In genomic region chr11:57668467-57668890, GRCh38 we compare ENCODE assay signal across 1 cellular context.
TF ChIP-seq lines count a peak whose summit lies in the region.

No MANE protein-coding gene starts in this region.

TF ChIP-seq in GM23338, 12 proteins besides CTCF, POLR2A, EP300 and RAD21:
- TF ChIP-seq, protein P1, sequence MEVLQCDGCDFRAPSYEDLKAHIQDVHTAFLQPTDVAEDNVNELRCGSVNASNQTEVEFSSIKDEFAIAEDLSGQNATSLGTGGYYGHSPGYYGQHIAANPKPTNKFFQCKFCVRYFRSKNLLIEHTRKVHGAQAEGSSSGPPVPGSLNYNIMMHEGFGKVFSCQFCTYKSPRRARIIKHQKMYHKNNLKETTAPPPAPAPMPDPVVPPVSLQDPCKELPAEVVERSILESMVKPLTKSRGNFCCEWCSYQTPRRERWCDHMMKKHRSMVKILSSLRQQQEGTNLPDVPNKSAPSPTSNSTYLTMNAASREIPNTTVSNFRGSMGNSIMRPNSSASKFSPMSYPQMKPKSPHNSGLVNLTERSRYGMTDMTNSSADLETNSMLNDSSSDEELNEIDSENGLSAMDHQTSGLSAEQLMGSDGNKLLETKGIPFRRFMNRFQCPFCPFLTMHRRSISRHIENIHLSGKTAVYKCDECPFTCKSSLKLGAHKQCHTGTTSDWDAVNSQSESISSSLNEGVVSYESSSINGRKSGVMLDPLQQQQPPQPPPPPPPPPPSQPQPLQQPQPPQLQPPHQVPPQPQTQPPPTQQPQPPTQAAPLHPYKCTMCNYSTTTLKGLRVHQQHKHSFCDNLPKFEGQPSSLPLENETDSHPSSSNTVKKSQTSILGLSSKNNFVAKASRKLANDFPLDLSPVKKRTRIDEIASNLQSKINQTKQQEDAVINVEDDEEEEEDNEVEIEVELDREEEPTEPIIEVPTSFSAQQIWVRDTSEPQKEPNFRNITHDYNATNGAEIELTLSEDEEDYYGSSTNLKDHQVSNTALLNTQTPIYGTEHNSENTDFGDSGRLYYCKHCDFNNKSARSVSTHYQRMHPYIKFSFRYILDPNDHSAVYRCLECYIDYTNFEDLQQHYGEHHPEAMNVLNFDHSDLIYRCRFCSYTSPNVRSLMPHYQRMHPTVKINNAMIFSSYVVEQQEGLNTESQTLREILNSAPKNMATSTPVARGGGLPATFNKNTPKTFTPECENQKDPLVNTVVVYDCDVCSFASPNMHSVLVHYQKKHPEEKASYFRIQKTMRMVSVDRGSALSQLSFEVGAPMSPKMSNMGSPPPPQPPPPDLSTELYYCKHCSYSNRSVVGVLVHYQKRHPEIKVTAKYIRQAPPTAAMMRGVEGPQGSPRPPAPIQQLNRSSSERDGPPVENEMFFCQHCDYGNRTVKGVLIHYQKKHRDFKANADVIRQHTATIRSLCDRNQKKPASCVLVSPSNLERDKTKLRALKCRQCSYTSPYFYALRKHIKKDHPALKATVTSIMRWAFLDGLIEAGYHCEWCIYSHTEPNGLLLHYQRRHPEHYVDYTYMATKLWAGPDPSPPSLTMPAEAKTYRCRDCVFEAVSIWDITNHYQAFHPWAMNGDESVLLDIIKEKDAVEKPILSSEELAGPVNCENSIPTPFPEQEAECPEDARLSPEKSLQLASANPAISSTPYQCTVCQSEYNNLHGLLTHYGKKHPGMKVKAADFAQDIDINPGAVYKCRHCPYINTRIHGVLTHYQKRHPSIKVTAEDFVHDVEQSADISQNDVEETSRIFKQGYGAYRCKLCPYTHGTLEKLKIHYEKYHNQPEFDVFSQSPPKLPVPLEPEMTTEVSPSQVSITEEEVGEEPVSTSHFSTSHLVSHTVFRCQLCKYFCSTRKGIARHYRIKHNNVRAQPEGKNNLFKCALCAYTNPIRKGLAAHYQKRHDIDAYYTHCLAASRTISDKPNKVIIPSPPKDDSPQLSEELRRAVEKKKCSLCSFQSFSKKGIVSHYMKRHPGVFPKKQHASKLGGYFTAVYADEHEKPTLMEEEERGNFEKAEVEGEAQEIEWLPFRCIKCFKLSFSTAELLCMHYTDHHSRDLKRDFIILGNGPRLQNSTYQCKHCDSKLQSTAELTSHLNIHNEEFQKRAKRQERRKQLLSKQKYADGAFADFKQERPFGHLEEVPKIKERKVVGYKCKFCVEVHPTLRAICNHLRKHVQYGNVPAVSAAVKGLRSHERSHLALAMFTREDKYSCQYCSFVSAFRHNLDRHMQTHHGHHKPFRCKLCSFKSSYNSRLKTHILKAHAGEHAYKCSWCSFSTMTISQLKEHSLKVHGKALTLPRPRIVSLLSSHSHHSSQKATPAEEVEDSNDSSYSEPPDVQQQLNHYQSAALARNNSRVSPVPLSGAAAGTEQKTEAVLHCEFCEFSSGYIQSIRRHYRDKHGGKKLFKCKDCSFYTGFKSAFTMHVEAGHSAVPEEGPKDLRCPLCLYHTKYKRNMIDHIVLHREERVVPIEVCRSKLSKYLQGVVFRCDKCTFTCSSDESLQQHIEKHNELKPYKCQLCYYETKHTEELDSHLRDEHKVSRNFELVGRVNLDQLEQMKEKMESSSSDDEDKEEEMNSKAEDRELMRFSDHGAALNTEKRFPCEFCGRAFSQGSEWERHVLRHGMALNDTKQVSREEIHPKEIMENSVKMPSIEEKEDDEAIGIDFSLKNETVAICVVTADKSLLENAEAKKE (CRISPR knock-in tag; IDR thresholded peaks at IDR 0.05) = no peak
- TF ChIP-seq ZNF114 (CRISPR knock-in tag; IDR thresholded peaks at IDR 0.05) = no peak
- no peak for TF ChIP-seq STAT1 (IDR thresholded peaks at IDR 0.05; ENCODE audit: unreplicated experiment)
- TF ChIP-seq JUNB (IDR thresholded peaks at IDR 0.05; ENCODE audit: unreplicated experiment) = no peak
- TF ChIP-seq, protein P2, sequence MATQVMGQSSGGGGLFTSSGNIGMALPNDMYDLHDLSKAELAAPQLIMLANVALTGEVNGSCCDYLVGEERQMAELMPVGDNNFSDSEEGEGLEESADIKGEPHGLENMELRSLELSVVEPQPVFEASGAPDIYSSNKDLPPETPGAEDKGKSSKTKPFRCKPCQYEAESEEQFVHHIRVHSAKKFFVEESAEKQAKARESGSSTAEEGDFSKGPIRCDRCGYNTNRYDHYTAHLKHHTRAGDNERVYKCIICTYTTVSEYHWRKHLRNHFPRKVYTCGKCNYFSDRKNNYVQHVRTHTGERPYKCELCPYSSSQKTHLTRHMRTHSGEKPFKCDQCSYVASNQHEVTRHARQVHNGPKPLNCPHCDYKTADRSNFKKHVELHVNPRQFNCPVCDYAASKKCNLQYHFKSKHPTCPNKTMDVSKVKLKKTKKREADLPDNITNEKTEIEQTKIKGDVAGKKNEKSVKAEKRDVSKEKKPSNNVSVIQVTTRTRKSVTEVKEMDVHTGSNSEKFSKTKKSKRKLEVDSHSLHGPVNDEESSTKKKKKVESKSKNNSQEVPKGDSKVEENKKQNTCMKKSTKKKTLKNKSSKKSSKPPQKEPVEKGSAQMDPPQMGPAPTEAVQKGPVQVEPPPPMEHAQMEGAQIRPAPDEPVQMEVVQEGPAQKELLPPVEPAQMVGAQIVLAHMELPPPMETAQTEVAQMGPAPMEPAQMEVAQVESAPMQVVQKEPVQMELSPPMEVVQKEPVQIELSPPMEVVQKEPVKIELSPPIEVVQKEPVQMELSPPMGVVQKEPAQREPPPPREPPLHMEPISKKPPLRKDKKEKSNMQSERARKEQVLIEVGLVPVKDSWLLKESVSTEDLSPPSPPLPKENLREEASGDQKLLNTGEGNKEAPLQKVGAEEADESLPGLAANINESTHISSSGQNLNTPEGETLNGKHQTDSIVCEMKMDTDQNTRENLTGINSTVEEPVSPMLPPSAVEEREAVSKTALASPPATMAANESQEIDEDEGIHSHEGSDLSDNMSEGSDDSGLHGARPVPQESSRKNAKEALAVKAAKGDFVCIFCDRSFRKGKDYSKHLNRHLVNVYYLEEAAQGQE (IDR thresholded peaks at IDR 0.05; ENCODE audit: unreplicated experiment) = no peak
- TF ChIP-seq NANOG (IDR thresholded peaks at IDR 0.05; ENCODE audit: borderline replicate concordance) = no peak
- TF ChIP-seq POLR2AphosphoS5 (IDR thresholded peaks at IDR 0.05; ENCODE audit: low read depth) = no peak
- TF ChIP-seq ETS1 (IDR thresholded peaks at IDR 0.05) = no peak
- no peak for TF ChIP-seq EZH2 (IDR thresholded peaks at IDR 0.05; ENCODE audit: low read depth, unreplicated experiment)
- no peak for TF ChIP-seq ZNF331 (CRISPR knock-in tag; IDR thresholded peaks at IDR 0.05; ENCODE audit: low read depth)
- TF ChIP-seq EZH2phosphoT487 (IDR thresholded peaks at IDR 0.05; ENCODE audit: unreplicated experiment) = no peak
- no peak for TF ChIP-seq CREB1 (CRISPR knock-in tag; IDR thresholded peaks at IDR 0.05; ENCODE audit: low read depth)
